35 cellular contexts compared by ENCODE assay signal in the genomic region with DNA sequence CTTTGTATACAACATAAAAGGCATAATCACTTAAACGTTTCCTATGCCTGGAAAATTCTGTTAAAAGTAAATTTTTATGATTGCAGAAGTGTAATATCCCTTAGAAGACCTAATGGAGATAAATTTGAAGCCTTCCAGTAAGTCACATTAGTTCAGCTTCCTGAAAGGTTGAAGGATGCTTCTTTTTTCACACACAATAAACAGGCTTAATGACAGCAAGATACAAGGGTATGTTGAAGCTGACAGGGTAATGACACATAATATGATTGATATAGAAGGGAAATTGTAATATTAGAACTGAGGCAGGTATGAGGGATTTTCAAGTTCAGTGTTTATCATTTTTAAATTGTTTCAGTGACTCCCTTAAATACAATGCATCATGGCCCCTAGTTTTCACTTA.
"Had no signal": no experiment of that assay in that cellular context is flagged by ENCODE, and none has a peak within 500 bp of the region (broad histone marks: within the 10 kb centered on the region; RNA-seq: fewer than 3 reads in every experiment).

No MANE protein-coding gene starts in this region.

- DNase-seq: Karpas-422, Kasumi-1, MG63, MM.1S, MV-4-11, NCI-H1048, NCI-H1092, NCI-H1092 treated with DMSO at 0.1 percent for 48 hours, NCI-H1105, NCI-H1105 treated with DMSO at 0.1 percent for 48 hours, NCI-H1417, NCI-H1417 treated with DMSO at 0.1 percent for 48 hours, NCI-H1436, NCI-H1436 treated with DMSO at 0.1 percent for 48 hours, NCI-H146, NCI-H1694, NCI-H1694 treated with DMSO at 0.1 percent for 48 hours, NCI-H187, NCI-H187 treated with DMSO at 0.1 percent for 48 hours, NCI-H1930, NCI-H2029, NCI-H2029 treated with DMSO at 0.1 percent for 48 hours, NCI-H2081, NCI-H2081 treated with DMSO at 0.1 percent for 48 hours, NCI-H2107, NCI-H2171, NCI-H2171 treated with DMSO at 0.1 percent for 48 hours, NCI-H226, NCI-H345, NCI-H446, NCI-H446 treated with DMSO at 0.1 percent for 48 hours, NCI-H510A, NCI-H510A treated with DMSO at 0.1 percent for 48 hours, NCI-H524 had no signal

- H3K4me3 ChIP-seq: MG63 had no signal

- H3K9me3 ChIP-seq: MG63 had no signal

- H3K4me2 ChIP-seq: KMS-11 had no signal

- H3K27ac ChIP-seq: KMS-11 had no signal

- H3K36me3 ChIP-seq: MG63 had no signal

- H3K9ac ChIP-seq: KMS-11 had no signal

- H3K27me3 ChIP-seq: MG63 had no signal
